In genomic region chr4:7500404-7500803, GRCh38 we compare ENCODE assay signal across 20 cellular contexts.
"Had no signal": no experiment of that assay in that cellular context is flagged by ENCODE, and none has a peak within 500 bp of the region (broad histone marks: within the 10 kb centered on the region; RNA-seq: fewer than 3 reads in every experiment).

No MANE protein-coding gene starts in this region.

- H3K27ac Mint-ChIP-seq: endodermal cell; natural killer cell treated with Interleukin-12 subunit alpha and Interleukin-12 subunit beta and Interleukin-15 and Interleukin-18, amount 100 ng/mL, for 72 hours had no signal

- H3K9me3 Mint-ChIP-seq: endodermal cell; natural killer cell treated with Interleukin-12 subunit alpha and Interleukin-12 subunit beta and Interleukin-15 and Interleukin-18, amount 100 ng/mL, for 72 hours had no signal

- H3K27me3 ChIP-seq: hepatocyte, sigmoid colon had no signal

- H3K4me1 Mint-ChIP-seq: endodermal cell had no signal

- H3K4me3 Mint-ChIP-seq: endodermal cell; natural killer cell treated with Interleukin-12 subunit alpha and Interleukin-12 subunit beta and Interleukin-15 and Interleukin-18, amount 100 ng/mL, for 72 hours had no signal

- H3K9me3 ChIP-seq: neutrophil, sigmoid colon had no signal

- H3K27ac ChIP-seq: coronary artery, foreskin keratinocyte, hepatocyte, neutrophil, sigmoid colon, skin epidermis had no signal

- ATAC-seq: foreskin keratinocyte, left cardiac atrium, left ventricle myocardium superior had no signal

- H3K4me1 ChIP-seq: foreskin keratinocyte, sigmoid colon had no signal

- H3K36me3 Mint-ChIP-seq: natural killer cell treated with Interleukin-12 subunit alpha and Interleukin-12 subunit beta and Interleukin-15 and Interleukin-18, amount 100 ng/mL, for 72 hours had no signal

- H3K4me3 ChIP-seq: coronary artery, hepatocyte, lung, sigmoid colon, skin epidermis had no signal

- H3K36me3 ChIP-seq: neutrophil, sigmoid colon had no signal

- DNase-seq: effector CD4-positive, alpha-beta T cell; endodermal cell; erythroblast; foreskin keratinocyte; kidney; left cardiac atrium; left ventricle myocardium superior; mesenchymal stem cell; midbrain; posterior cingulate gyrus; sigmoid colon; stimulated activated CD4-positive, alpha-beta T cell treated with anti-CD3 and anti-CD28 coated beads, Interleukin-2, amount 100 ng/mL, for 24 hours; stimulated activated naive CD4-positive, alpha-beta T cell treated with Interleukin-2 at 50 U/mL for 16 hours; trophoblast cell had no signal

- H3K4me2 ChIP-seq: hepatocyte had no signal
